12 cellular contexts compared by ENCODE assay signal in the genomic region with DNA sequence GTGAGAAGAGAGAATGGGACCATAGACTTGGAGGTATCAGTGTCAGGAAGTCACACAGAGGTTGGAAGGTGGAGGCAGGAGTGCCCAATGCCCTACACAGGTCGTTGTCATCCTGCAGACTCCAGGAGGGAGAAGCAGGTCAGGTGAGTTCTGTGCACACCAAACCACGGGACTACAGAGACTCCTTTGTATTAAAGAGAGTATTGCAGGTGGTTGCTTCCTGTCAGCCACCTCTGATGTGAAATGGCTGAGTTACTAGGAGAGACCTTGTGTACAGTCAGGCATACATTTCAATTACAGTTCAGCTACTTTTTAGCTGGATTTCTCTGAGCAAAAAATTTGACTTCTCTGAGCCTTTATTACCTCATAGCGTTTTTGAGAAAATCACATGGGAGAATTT. TPM values are rescaled to one million over a fixed set of nuclear protein-coding genes. Genes with fewer than 3 reads are reported as not detected.
DNase-seq lines count a peak whose midpoint lies in the region; ATAC-seq, FAIRE-seq and TF ChIP-seq lines count a peak whose summit lies in the region.
"Had no signal": no experiment of that assay in that cellular context is flagged by ENCODE, and none has a peak within 500 bp of the region (broad histone marks: within the 10 kb centered on the region; RNA-seq: fewer than 3 reads in every experiment).

No MANE protein-coding gene starts in this region.

- TF ChIP-seq EP300 in A549 (IDR thresholded peaks at IDR 0.05) = no peak
- TF ChIP-seq EP300 in esophagus muscularis mucosa (IDR thresholded peaks at IDR 0.05) = no peak

- ATAC-seq in A549 (peak; percentile 33 to 34; a peak in 4 of 6 replicates), GM21576 (IDR thresholded peaks at IDR 0.05; ENCODE audit: unreplicated experiment) (no peak), GM18505 (IDR thresholded peaks at IDR 0.05; ENCODE audit: unreplicated experiment) (no peak)
- ATAC-seq in stimulated activated naive B cell treated with anti-CD40 and anti-IgM and Interleukin-4, amounts not matched to agents 10 μg/mL and 1 μg/mL and 100 μg/mL, for 72 hours (replicated peaks) = no peak
- ATAC-seq: sciatic nerve had no signal

- no peaks in the 10 kb centered on the region for H3K27me3 ChIP-seq in CD4-positive, alpha-beta memory T cell (ENCODE audit: insufficient read depth, low read length)
- H3K27me3 ChIP-seq in esophagus muscularis mucosa = no peaks in the 10 kb centered on the region

- H3K27ac ChIP-seq in A549 (no peak overlapping the region), esophagus muscularis mucosa (replicated peaks in 1 of 4) (no peak overlapping the region)
- no peak overlapping the region for H3K27ac ChIP-seq in CD4-positive, alpha-beta memory T cell (ENCODE audit: low read depth, low read length)

- TF ChIP-seq CTCF in A549 (IDR thresholded peaks at IDR 0.05) (no peak), esophagus muscularis mucosa (IDR thresholded peaks at IDR 0.05) (no peak)

- TF ChIP-seq POLR2A in A549 (IDR thresholded peaks at IDR 0.05; ENCODE audit: low read length) = no peak
- TF ChIP-seq POLR2A in esophagus muscularis mucosa (IDR thresholded peaks at IDR 0.05; ENCODE audit: low read depth) = no peak
- TF ChIP-seq POLR2A in GM18505 (IDR thresholded peaks at IDR 0.05; ENCODE audit: borderline replicate concordance, extremely low read depth, insufficient read depth, insufficient read length) = no peak

- CTCF ChIA-PET in A549 (lab: Yijun Ruan, JAX) = interaction anchor here (0.5 to 1.2 kb wide), 2 partner anchors 10 to 12 kb away, joined by 3 to 4 read pairs; no protein-coding TSS in a partner anchor
- CTCF ChIA-PET in CD4-positive, alpha-beta memory T cell (lab: Charles Lee; ENCODE audit: partially characterized antibody) = interaction anchor here (0.7 to 3.9 kb wide), 15 partner anchors 10 to 443 kb away, joined by 3 to 29 read pairs (median 4); no protein-coding TSS in a partner anchor

- H3K27ac Mint-ChIP-seq in CD4-positive, alpha-beta memory T cell = peak overlapping the region; percentile 1 to 80 (median 62)
- no peak overlapping the region for H3K27ac Mint-ChIP-seq in stimulated activated naive B cell treated with anti-CD40 and anti-IgM and Interleukin-4, amounts not matched to agents 10 μg/mL and 1 μg/mL and 100 μg/mL, for 72 hours

- 33% methylated on average over 3 of the region's 3 CpGs for WGBS in A549 (ENCODE audit: missing lambda C conversion rate)
- WGBS in esophagus muscularis mucosa = 57% methylated on average over 3 of the region's 3 CpGs

- no peaks in the 10 kb centered on the region for H3K27me3 Mint-ChIP-seq in CD4-positive, alpha-beta memory T cell
- peaks cover 29 to 38% of the 10 kb centered on the region in 2 donors for H3K27me3 Mint-ChIP-seq in stimulated activated naive B cell treated with anti-CD40 and anti-IgM and Interleukin-4, amounts not matched to agents 10 μg/mL and 1 μg/mL and 100 μg/mL, for 72 hours

- DNase-seq in A549 (ENCODE audit: low read depth in 1 of 2, low spot score in 1 of 2) = peak in 1 of 2 experiments; percentile 18
- DNase-seq in CD4-positive, alpha-beta memory T cell = peak in 4 of 5 donors; percentile 27 to 49 (median 48)
- DNase-seq in NCI-H526 treated with DMSO at 0.1 percent for 48 hours (lab: John Stamatoyannopoulos, UW) = peak; percentile 10
- peak; percentile 53 for DNase-seq in esophagus muscularis mucosa (ENCODE audit: extremely low spot score)
- DNase-seq in stimulated activated naive B cell treated with anti-CD40 and anti-IgM and Interleukin-4, amounts not matched to agents 10 μg/mL and 1 μg/mL and 100 μg/mL, for 72 hours = no peak
- DNase-seq in hippocampal formation (lab: John Stamatoyannopoulos, UW) = no peak
- DNase-seq: activated CD4-positive, alpha-beta T cell treated with anti-CD3 and anti-CD28 coated beads, Interleukin-2, amount 50 U/mL, for 48 hours; NK-92 treated with Interleukin-12 subunit alpha and Interleukin-12 subunit beta, amount 100 ng/mL, for 24 hours had no signal

- no peak overlapping the region for H3K4me2 ChIP-seq in A549

- POLR2A ChIA-PET in A549 (lab: Yijun Ruan, JAX) = no interaction called here
- POLR2A ChIA-PET in CD4-positive, alpha-beta memory T cell (lab: Charles Lee; ENCODE audit: partially characterized antibody) = interaction anchor here (0.7 to 1.4 kb wide), 4 partner anchors 46 to 345 kb away, joined by 3 read pairs; no protein-coding TSS in a partner anchor

- peaks cover 38 to 57% (median 44%) of the 10 kb centered on the region in 4 donors for H3K4me1 Mint-ChIP-seq in CD4-positive, alpha-beta memory T cell
- peaks cover 22 to 33% of the 10 kb centered on the region in 2 donors for H3K4me1 Mint-ChIP-seq in stimulated activated naive B cell treated with anti-CD40 and anti-IgM and Interleukin-4, amounts not matched to agents 10 μg/mL and 1 μg/mL and 100 μg/mL, for 72 hours

- no peak for FAIRE-seq in A549 (lab: Jason Lieb, UNC)
- FAIRE-seq: colon had no signal

- TF ChIP-seq RAD21 in A549 (conservative IDR thresholded peaks at IDR 0.05 in 1 of 2, IDR thresholded peaks at IDR 0.05 in 1 of 2) = no peak

- H3K9me3 Mint-ChIP-seq in CD4-positive, alpha-beta memory T cell = peaks cover 0 to 2% (median 0%) of the 10 kb centered on the region in 8 donors
- peaks cover 3 to 4% of the 10 kb centered on the region in 2 donors for H3K9me3 Mint-ChIP-seq in stimulated activated naive B cell treated with anti-CD40 and anti-IgM and Interleukin-4, amounts not matched to agents 10 μg/mL and 1 μg/mL and 100 μg/mL, for 72 hours

- H3K4me3 ChIP-seq in A549 (no peak overlapping the region), esophagus muscularis mucosa (no peak overlapping the region)
- H3K4me3 ChIP-seq in CD4-positive, alpha-beta memory T cell (ENCODE audit: low read length in 2 of 2) = peak overlapping the region in 1 of 2 donors; percentile 18

- no peaks in the 10 kb centered on the region for H3K36me3 Mint-ChIP-seq in CD4-positive, alpha-beta memory T cell
- peaks cover 3 to 4% of the 10 kb centered on the region in 2 donors for H3K36me3 Mint-ChIP-seq in stimulated activated naive B cell treated with anti-CD40 and anti-IgM and Interleukin-4, amounts not matched to agents 10 μg/mL and 1 μg/mL and 100 μg/mL, for 72 hours

- no peaks in the 10 kb centered on the region for H3K36me3 ChIP-seq in CD4-positive, alpha-beta memory T cell (ENCODE audit: insufficient read depth, low read length)
- no peaks in the 10 kb centered on the region for H3K36me3 ChIP-seq in esophagus muscularis mucosa

- H3K4me3 Mint-ChIP-seq in CD4-positive, alpha-beta memory T cell = peak overlapping the region in 6 of 8 donors; percentile 14 to 77 (median 52)
- H3K4me3 Mint-ChIP-seq in stimulated activated naive B cell treated with anti-CD40 and anti-IgM and Interleukin-4, amounts not matched to agents 10 μg/mL and 1 μg/mL and 100 μg/mL, for 72 hours = no peak overlapping the region

- intact Hi-C loops in CD4-positive, alpha-beta memory T cell (cut with micrococcal nuclease) = loop anchor here (1.0 kb wide), 4 partner anchors 69 to 398 kb away; no protein-coding TSS in a partner anchor
- intact Hi-C loops in esophagus muscularis mucosa (cut with DNase I) = no loop called here

- H3K4me1 ChIP-seq in A549 (no peaks in the 10 kb centered on the region), esophagus muscularis mucosa (no peaks in the 10 kb centered on the region)
- H3K4me1 ChIP-seq in CD4-positive, alpha-beta memory T cell (ENCODE audit: insufficient read depth, low read length) = peaks cover 37% of the 10 kb centered on the region

- H3K9me3 ChIP-seq in A549 (no peaks in the 10 kb centered on the region), esophagus muscularis mucosa (no peaks in the 10 kb centered on the region)
- no peaks in the 10 kb centered on the region for H3K9me3 ChIP-seq in CD4-positive, alpha-beta memory T cell (ENCODE audit: control insufficient read depth in 1 of 2, low read length in 2 of 2)

TF ChIP-seq in A549, 52 proteins besides CTCF, POLR2A, EP300 and RAD21 (continues in another document):
- TF ChIP-seq, protein P1, sequence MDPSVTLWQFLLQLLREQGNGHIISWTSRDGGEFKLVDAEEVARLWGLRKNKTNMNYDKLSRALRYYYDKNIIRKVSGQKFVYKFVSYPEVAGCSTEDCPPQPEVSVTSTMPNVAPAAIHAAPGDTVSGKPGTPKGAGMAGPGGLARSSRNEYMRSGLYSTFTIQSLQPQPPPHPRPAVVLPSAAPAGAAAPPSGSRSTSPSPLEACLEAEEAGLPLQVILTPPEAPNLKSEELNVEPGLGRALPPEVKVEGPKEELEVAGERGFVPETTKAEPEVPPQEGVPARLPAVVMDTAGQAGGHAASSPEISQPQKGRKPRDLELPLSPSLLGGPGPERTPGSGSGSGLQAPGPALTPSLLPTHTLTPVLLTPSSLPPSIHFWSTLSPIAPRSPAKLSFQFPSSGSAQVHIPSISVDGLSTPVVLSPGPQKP (IDR thresholded peaks at IDR 0.05; ENCODE audit: low read depth, low read length) = no peak
- TF ChIP-seq MAZ (IDR thresholded peaks at IDR 0.05; ENCODE audit: borderline replicate concordance, low read depth, low read length) (no peak), NPAS2 (CRISPR knock-in tag; IDR thresholded peaks at IDR 0.05; ENCODE audit: borderline replicate concordance) (no peak), HDAC2 (IDR thresholded peaks at IDR 0.05) (no peak), JUNB (IDR thresholded peaks at IDR 0.05) (no peak), FOSB (CRISPR knock-in tag; IDR thresholded peaks at IDR 0.05) (no peak), CEBPB (IDR thresholded peaks at IDR 0.05) (no peak), RCOR1 (IDR thresholded peaks at IDR 0.05; ENCODE audit: low read depth, low read length) (no peak), ESRRA (IDR thresholded peaks at IDR 0.05; ENCODE audit: borderline replicate concordance, low read length) (no peak), CBX8 (IDR thresholded peaks at IDR 0.05) (no peak)
- TF ChIP-seq, protein P2, sequence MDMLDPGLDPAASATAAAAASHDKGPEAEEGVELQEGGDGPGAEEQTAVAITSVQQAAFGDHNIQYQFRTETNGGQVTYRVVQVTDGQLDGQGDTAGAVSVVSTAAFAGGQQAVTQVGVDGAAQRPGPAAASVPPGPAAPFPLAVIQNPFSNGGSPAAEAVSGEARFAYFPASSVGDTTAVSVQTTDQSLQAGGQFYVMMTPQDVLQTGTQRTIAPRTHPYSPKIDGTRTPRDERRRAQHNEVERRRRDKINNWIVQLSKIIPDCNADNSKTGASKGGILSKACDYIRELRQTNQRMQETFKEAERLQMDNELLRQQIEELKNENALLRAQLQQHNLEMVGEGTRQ (IDR thresholded peaks at IDR 0.05) = no peak

RNA-seq across cellular contexts. Expression of a gene that starts 51.6 kb away (rescaled TPM):
- polyA plus RNA-seq in A549 (2011; rRNA removed) (not detected in 2 replicates), A549 (2017; fragmentation: RNase III; extraction: RNeasy Plus Mini Kit Qiagen cat#74134 plus additional on column Dnase treatment) (not detected in 3 replicates)
- not detected in 2 replicates for polyA plus RNA-seq in A549 (2012; cell fraction: cytosol; rRNA removed)
- polyA plus RNA-seq in A549 (2012; cell fraction: nucleus; rRNA removed) = not detected in 2 replicates
- not detected in 2 replicates for polyA minus RNA-seq in A549 (2011; rRNA and poly(A)+ RNA removed)
- not detected for total RNA-seq in CD4-positive, alpha-beta memory T cell
- not detected for polyA plus RNA-seq in CD4-positive, alpha-beta memory T cell
- total RNA-seq in esophagus muscularis mucosa = not detected
- total RNA-seq: sciatic nerve had no signal

Comparison
In these comparisons a context has a peak if more than half of its experiments do, and no peak if none do; other contexts are left out.
1. ATAC-seq: peak in A549 (2 of 2); none in stimulated activated naive B cell treated with anti-CD40 and anti-IgM and Interleukin-4, amounts not matched to agents 10 μg/mL and 1 μg/mL and 100 μg/mL, for 72 hours (0 of 2), GM21576 (single experiment) and GM18505 (single experiment).
2. DNase-seq: peak in CD4-positive, alpha-beta memory T cell (4 of 5), NCI-H526 treated with DMSO at 0.1 percent for 48 hours (single experiment) and esophagus muscularis mucosa (single experiment); none in stimulated activated naive B cell treated with anti-CD40 and anti-IgM and Interleukin-4, amounts not matched to agents 10 μg/mL and 1 μg/mL and 100 μg/mL, for 72 hours (single experiment) and hippocampal formation (0 of 2).
3. H3K4me3 Mint-ChIP-seq: peak in CD4-positive, alpha-beta memory T cell (6 of 8); none in stimulated activated naive B cell treated with anti-CD40 and anti-IgM and Interleukin-4, amounts not matched to agents 10 μg/mL and 1 μg/mL and 100 μg/mL, for 72 hours (0 of 2).